17 cellular contexts compared by ENCODE assay signal in genomic region chr10:114645729-114646128, GRCh38. TPM values are rescaled to one million over a fixed set of nuclear protein-coding genes. Genes with fewer than 3 reads are reported as not detected.
DNase-seq lines count a peak whose midpoint lies in the region; ATAC-seq and TF ChIP-seq lines count a peak whose summit lies in the region.
"Had no signal": no experiment of that assay in that cellular context is flagged by ENCODE, and none has a peak within 500 bp of the region (broad histone marks: within the 10 kb centered on the region; RNA-seq: fewer than 3 reads in every experiment).

No MANE protein-coding gene starts in this region.

- H3K27ac ChIP-seq in heart left ventricle (peak overlapping the region in 8 of 12 donors; percentile 3 to 86 (median 52)), heart right ventricle (peak overlapping the region in 5 of 10 donors; percentile 4 to 92 (median 75)), colonic mucosa (peak overlapping the region; percentile 39), psoas muscle (no peak overlapping the region)

- H3K4me3 ChIP-seq in heart left ventricle (no peak overlapping the region), heart right ventricle (no peak overlapping the region), Loucy (ENCODE audit: low read length, poor library complexity, severe bottlenecking) (no peak overlapping the region), colonic mucosa (no peak overlapping the region), mucosa of descending colon (no peak overlapping the region), psoas muscle (no peak overlapping the region)

- intact Hi-C loops in heart left ventricle (cut with DNase I) (no loop called here), heart right ventricle (cut with DNase I) (no loop called here), colonic mucosa (cut with DNase I) (loop anchor here (10.0 kb wide), 1 partner anchor 49 kb away; no protein-coding TSS in a partner anchor), mucosa of descending colon (cut with DNase I, micrococcal nuclease) (no loop called here), psoas muscle (cut with DNase I) (no loop called here)

- H3K27me3 ChIP-seq in heart left ventricle (no peaks in the 10 kb centered on the region), heart right ventricle (no peaks in the 10 kb centered on the region), Loucy (ENCODE audit: insufficient read depth, low read length, poor library complexity, severe bottlenecking) (no peaks in the 10 kb centered on the region), colonic mucosa (no peaks in the 10 kb centered on the region), psoas muscle (ENCODE audit: insufficient read depth in 3 of 3, low read length in 2 of 3) (no peaks in the 10 kb centered on the region)

- no peak for TF ChIP-seq CTCF in heart left ventricle (IDR thresholded peaks at IDR 0.05)
- no peak for TF ChIP-seq CTCF in heart right ventricle (IDR thresholded peaks at IDR 0.05)
- TF ChIP-seq CTCF in Loucy (conservative IDR thresholded peaks at IDR 0.05; ENCODE audit: low read length) = no peak
- no peak for TF ChIP-seq CTCF in colonic mucosa (IDR thresholded peaks at IDR 0.05)
- no peak for TF ChIP-seq CTCF in mucosa of descending colon (IDR thresholded peaks at IDR 0.05)
- no peak for TF ChIP-seq CTCF in psoas muscle (IDR thresholded peaks at IDR 0.05)

- no peak for DNase-seq in heart left ventricle
- no peak for DNase-seq in heart right ventricle
- DNase-seq in colonic mucosa = no peak
- no peak for DNase-seq in mucosa of descending colon
- no peak for DNase-seq in psoas muscle
- DNase-seq: 8988T; ACHN; CD8-positive, alpha-beta T cell; COR-L47; DND-41; GF-D8; HCEC 1CT; HFFc6; IMR-90 had no signal

- H3K9ac ChIP-seq in Loucy (ENCODE audit: low read depth, low read length, poor library complexity, severe bottlenecking) (no peak overlapping the region), colonic mucosa (ENCODE audit: low read depth in 2 of 2, low read length in 2 of 2) (no peak overlapping the region)

- no peaks in the 10 kb centered on the region for H3F3A ChIP-seq in Loucy (ENCODE audit: low read depth)

- 40 to 58% (median 56%) methylated on average over 2 of the region's 2 CpGs for WGBS in heart left ventricle, 4 donors
- 49 to 57% methylated on average over 2 of the region's 2 CpGs for WGBS in heart right ventricle, 2 donors
- 70 to 88% (median 80%) methylated on average over 2 of the region's 2 CpGs for WGBS in psoas muscle, 3 donors

- peaks cover 57% of the 10 kb centered on the region for H4K20me1 ChIP-seq in Loucy (ENCODE audit: insufficient read depth, low read length, poor library complexity, severe bottlenecking)

- H3K4me1 ChIP-seq in heart left ventricle (peaks cover 10 to 85% (median 43%) of the 10 kb centered on the region in 12 donors), heart right ventricle (peaks cover 14 to 95% (median 64%) of the 10 kb centered on the region in 9 donors), Loucy (ENCODE audit: insufficient read depth, low read length, poor library complexity, severe bottlenecking) (peaks cover 40% of the 10 kb centered on the region), colonic mucosa (peaks cover 24% of the 10 kb centered on the region), mucosa of descending colon (ENCODE audit: low read depth) (peaks cover 34% of the 10 kb centered on the region), psoas muscle (peaks cover 8% of the 10 kb centered on the region)

- no peaks in the 10 kb centered on the region for H3K9me3 ChIP-seq in heart left ventricle
- H3K9me3 ChIP-seq in heart right ventricle = no peaks in the 10 kb centered on the region
- no peaks in the 10 kb centered on the region for H3K9me3 ChIP-seq in Loucy (ENCODE audit: insufficient read depth, low read depth, low read length)
- no peaks in the 10 kb centered on the region for H3K9me3 ChIP-seq in colonic mucosa
- no peaks in the 10 kb centered on the region for H3K9me3 ChIP-seq in mucosa of descending colon
- no peaks in the 10 kb centered on the region for H3K9me3 ChIP-seq in psoas muscle

- H3K9me2 ChIP-seq in Loucy (replicated peaks; ENCODE audit: low read depth, low read length) = no peaks in the 10 kb centered on the region

- H3K36me3 ChIP-seq in heart left ventricle (peaks cover 0 to 3% (median 0%) of the 10 kb centered on the region in 9 donors), heart right ventricle (peaks cover 0 to 7% (median 0%) of the 10 kb centered on the region in 9 donors), Loucy (ENCODE audit: insufficient read depth, low read length) (peaks cover 8% of the 10 kb centered on the region; the same call in 1 of the 2 replicates), colonic mucosa (no peaks in the 10 kb centered on the region), mucosa of descending colon (ENCODE audit: low read depth) (no peaks in the 10 kb centered on the region), psoas muscle (ENCODE audit: insufficient read depth in 1 of 2, low read depth in 1 of 2) (no peaks in the 10 kb centered on the region)

- H3K4me2 ChIP-seq in Loucy (ENCODE audit: low read depth, low read length, poor library complexity, severe bottlenecking) = peak overlapping the region; percentile 16

- TF ChIP-seq POLR2A in heart left ventricle (IDR thresholded peaks at IDR 0.05) = no peak

- peaks cover 73% of the 10 kb centered on the region for H3K79me2 ChIP-seq in Loucy (ENCODE audit: insufficient read depth, low read length)

- H2AFZ ChIP-seq in Loucy (ENCODE audit: low read length) = no peak overlapping the region

- ATAC-seq in heart left ventricle (no peak), heart right ventricle (no peak), mucosa of descending colon (peak; percentile 70), psoas muscle (no peak), GM18870 (IDR thresholded peaks at IDR 0.05; ENCODE audit: unreplicated experiment) (no peak), HG03135 (IDR thresholded peaks at IDR 0.05; ENCODE audit: unreplicated experiment) (no peak)
- ATAC-seq: CD8-positive, alpha-beta T cell had no signal

RNA-seq across cellular contexts. Expression of gene ABLIM1, which starts 12.3 kb away (rescaled TPM):
- 100 to 1,000 TPM; 491 to 713 (median 575) TPM for total RNA-seq in heart left ventricle
- 100 to 1,000 TPM; 242 to 276 TPM for polyA plus RNA-seq in heart left ventricle
- 100 to 1,000 TPM; 522 to 816 (median 606) TPM for total RNA-seq in heart right ventricle
- 100 to 1,000 TPM; 119 to 363 TPM for polyA plus RNA-seq in heart right ventricle
- 100 to 1,000 TPM; 118 to 131 TPM for total RNA-seq in colonic mucosa
- total RNA-seq in mucosa of descending colon = 100 to 1,000 TPM in 2 of 3 donors, 10 to 100 TPM in 1; 67.1 to 122 (median 103) TPM
- 100 to 1,000 TPM in 2 of 4 donors, 10 to 100 TPM in 2; 21.8 to 183 (median 66.8) TPM for total RNA-seq in psoas muscle
- polyA plus RNA-seq in psoas muscle = 10 to 100 TPM; 15.4 to 17.2 (median 16.5) TPM
